ENCODE assay signal across 12 cellular contexts in genomic region chr3:121690777-121691405, GRCh38. TPM values are rescaled to one million over a fixed set of nuclear protein-coding genes. Genes with fewer than 3 reads are reported as not detected.
A peak's percentile ranks its signal among the peaks of the same experiment; 100 is the strongest.
DNase-seq lines count a peak whose midpoint lies in the region; ATAC-seq and TF ChIP-seq lines count a peak whose summit lies in the region.
"Had no signal": no experiment of that assay in that cellular context is flagged by ENCODE, and none has a peak within 500 bp of the region (broad histone marks: within the 10 kb centered on the region; RNA-seq: fewer than 3 reads in every experiment).

No MANE protein-coding gene starts in this region.

- ATAC-seq in GM18909 (IDR thresholded peaks at IDR 0.05; ENCODE audit: poor library complexity, unreplicated experiment) (peak; percentile 84), HG02885 (IDR thresholded peaks at IDR 0.05; ENCODE audit: poor library complexity, unreplicated experiment) (peak; percentile 50)

- DNase-seq in GM10248 (ENCODE audit: extremely low spot score) (peak; percentile 42), mammary epithelial cell (no peak), HuH-7.5 (ENCODE audit: low spot score) (no peak), GDM1 (lab: John Stamatoyannopoulos, UW) (no peak)
- DNase-seq in activated CD4-positive, alpha-beta memory T cell treated with anti-CD3 and anti-CD28 coated beads, Interleukin-2, amount 10 ng/mL, durations not matched to agents 7 days and 5 days = no peak
- DNase-seq in stimulated activated CD4-positive, alpha-beta T cell treated with anti-CD3 and anti-CD28 coated beads, Interleukin-2, amount 100 ng/mL, for 24 hours = no peak
- DNase-seq: activated CD8-positive, alpha-beta memory T cell treated with anti-CD3 and anti-CD28 coated beads, Interleukin-2, amount 50 U/mL, for 48 hours; sigmoid colon; SW 1271 had no signal

- no peaks in the 10 kb centered on the region for H3K27me3 Mint-ChIP-seq in activated CD4-positive, alpha-beta memory T cell treated with anti-CD3 and anti-CD28 coated beads, Interleukin-2, amount 10 ng/mL, durations not matched to agents 7 days and 5 days

- H3K79me2 ChIP-seq in mammary epithelial cell (ENCODE audit: insufficient read depth, low read length) = peaks cover 3% of the 10 kb centered on the region

- H3K4me1 Mint-ChIP-seq in activated CD4-positive, alpha-beta memory T cell treated with anti-CD3 and anti-CD28 coated beads, Interleukin-2, amount 10 ng/mL, durations not matched to agents 7 days and 5 days = peaks cover 19% of the 10 kb centered on the region
- H3K4me1 Mint-ChIP-seq: mesothelial cell of epicardium had no signal

- no peaks in the 10 kb centered on the region for H3K4me1 ChIP-seq in mammary epithelial cell (ENCODE audit: insufficient read depth, low read length)
- H3K4me1 ChIP-seq: sigmoid colon had no signal

- H3K36me3 Mint-ChIP-seq in activated CD4-positive, alpha-beta memory T cell treated with anti-CD3 and anti-CD28 coated beads, Interleukin-2, amount 10 ng/mL, durations not matched to agents 7 days and 5 days (ENCODE audit: low read depth) = peaks cover 48% of the 10 kb centered on the region

- H4K20me1 ChIP-seq in mammary epithelial cell (ENCODE audit: insufficient read depth, low read length) = no peaks in the 10 kb centered on the region

- dilution Hi-C loops in mammary epithelial cell (cut with HindIII; ENCODE audit: low sequenced_read_pairs) = no loop called here

- intact Hi-C loops in mammary epithelial cell (cut with micrococcal nuclease) = no loop called here

- H3K4me2 ChIP-seq in mammary epithelial cell (ENCODE audit: insufficient read depth, low read depth, low read length) = no peak overlapping the region

- BruUV-seq in mammary epithelial cell (replicated peaks; lab: Mats Ljungman, UMichigan) = no TSS peak

- H2AFZ ChIP-seq in mammary epithelial cell (ENCODE audit: low read depth, low read length) = no peak overlapping the region

- H3K9me3 ChIP-seq in mammary epithelial cell (replicated peaks; ENCODE audit: insufficient read depth, low read length) = no peaks in the 10 kb centered on the region
- H3K9me3 ChIP-seq: sigmoid colon had no signal

- H3K36me3 ChIP-seq in mammary epithelial cell (ENCODE audit: insufficient read depth, low read length) = peaks cover 18% of the 10 kb centered on the region

- no peaks in the 10 kb centered on the region for H3K27me3 ChIP-seq in mammary epithelial cell (ENCODE audit: insufficient read depth, low read length)
- H3K27me3 ChIP-seq: sigmoid colon had no signal

- H3K27ac ChIP-seq in mammary epithelial cell (ENCODE audit: insufficient read depth, low read depth, low read length) = no peak overlapping the region
- H3K27ac ChIP-seq: sigmoid colon had no signal

- CTCF ChIA-PET in GM10248 (lab: Yijun Ruan, JAX) (interaction anchor here (1.1 to 3.5 kb wide), 5 partner anchors 9 to 85 kb away, joined by 3 to 19 read pairs (median 5); no protein-coding TSS in a partner anchor), mammary epithelial cell (lab: Charles Lee; ENCODE audit: low non-redundant PET) (no interaction called here)
- CTCF ChIA-PET in activated CD4-positive, alpha-beta memory T cell treated with anti-CD3 and anti-CD28 coated beads, Interleukin-2, amount 10 ng/mL, durations not matched to agents 7 days and 5 days (lab: Charles Lee) = interaction anchor here (1.1 kb wide), 1 partner anchor 9 kb away, joined by 5 read pairs; no protein-coding TSS in a partner anchor

- H3K27ac Mint-ChIP-seq in activated CD4-positive, alpha-beta memory T cell treated with anti-CD3 and anti-CD28 coated beads, Interleukin-2, amount 10 ng/mL, durations not matched to agents 7 days and 5 days = peak overlapping the region; percentile 66
- H3K27ac Mint-ChIP-seq: mesothelial cell of epicardium had no signal

- in situ Hi-C loops in mammary epithelial cell (cut with MboI; ENCODE audit: low sequenced_read_pairs in 2 of 2) = no loop called here

- no peaks in the 10 kb centered on the region for H3K9me3 Mint-ChIP-seq in activated CD4-positive, alpha-beta memory T cell treated with anti-CD3 and anti-CD28 coated beads, Interleukin-2, amount 10 ng/mL, durations not matched to agents 7 days and 5 days

- peak overlapping the region; percentile 25 for H3K4me3 Mint-ChIP-seq in activated CD4-positive, alpha-beta memory T cell treated with anti-CD3 and anti-CD28 coated beads, Interleukin-2, amount 10 ng/mL, durations not matched to agents 7 days and 5 days
- H3K4me3 Mint-ChIP-seq: mesothelial cell of epicardium had no signal

- WGBS in mammary epithelial cell (ENCODE audit: low coverage, missing lambda C conversion rate) = 95% methylated on average over 2 of the region's 2 CpGs

- POLR2A ChIA-PET in GM10248 (lab: Yijun Ruan, JAX) = interaction anchor here (1.4 kb wide), 1 partner anchor 9 kb away, joined by 4 read pairs; no protein-coding TSS in a partner anchor
- POLR2A ChIA-PET in activated CD4-positive, alpha-beta memory T cell treated with anti-CD3 and anti-CD28 coated beads, Interleukin-2, amount 10 ng/mL, durations not matched to agents 7 days and 5 days (lab: Charles Lee) = interaction anchor here (0.7 to 3.2 kb wide), 9 partner anchors 8 to 146 kb away, joined by 3 to 32 read pairs (median 4); partner anchors contain the start of genes EAF2, GOLGB1, HCLS1 and IQCB1

- no peak overlapping the region for H3K9ac ChIP-seq in mammary epithelial cell (ENCODE audit: insufficient read depth, low read length)

- no peak overlapping the region for H3K4me3 ChIP-seq in mammary epithelial cell (replicated peaks in 1 of 3; ENCODE audit: insufficient read depth in 1 of 3, low read depth in 2 of 3, low read length in 3 of 3)
- H3K4me3 ChIP-seq: sigmoid colon had no signal

- TF ChIP-seq CTCF in GM10248 (IDR thresholded peaks at IDR 0.05; ENCODE audit: control extremely low read depth, extremely low read depth, low read depth, missing control alignments) = no peak
- no peak for TF ChIP-seq CTCF in mammary epithelial cell (conservative IDR thresholded peaks at IDR 0.05 in 1 of 2, IDR thresholded peaks at IDR 0.05 in 1 of 2; ENCODE audit: extremely low read depth in 1 of 2, insufficient read depth in 1 of 2, low read depth in 1 of 2, low read length in 2 of 2)

RNA-seq across cellular contexts. Expression of gene HCLS1, which starts 30.2 kb away (rescaled TPM):
- 100 to 1,000 TPM; 380 to 382 TPM for total RNA-seq in activated CD4-positive, alpha-beta memory T cell treated with anti-CD3 and anti-CD28 coated beads, Interleukin-2, amount 10 ng/mL, durations not matched to agents 7 days and 5 days
- 1 to 10 TPM; 2.0 to 2.8 TPM for total RNA-seq in mammary epithelial cell
- polyA plus RNA-seq in mammary epithelial cell = 0.06 TPM
- polyA minus RNA-seq in mammary epithelial cell = not detected

RNA-seq across cellular contexts. Expression of gene GOLGB1, which starts 58.6 kb away (rescaled TPM):
- total RNA-seq in activated CD4-positive, alpha-beta memory T cell treated with anti-CD3 and anti-CD28 coated beads, Interleukin-2, amount 10 ng/mL, durations not matched to agents 7 days and 5 days = 10 to 100 TPM; 33.6 to 37.8 TPM
- 10 to 100 TPM; 44.2 to 51.0 TPM for total RNA-seq in mammary epithelial cell
- polyA plus RNA-seq in mammary epithelial cell = 7.4 TPM
- polyA minus RNA-seq in mammary epithelial cell = 15.3 TPM

Comparison
In these comparisons a context has a peak if more than half of its experiments do, and no peak if none do; other contexts are left out.
1. RNA of gene HCLS1, which starts 30.2 kb away (total RNA-seq): 380 to 382 TPM in activated CD4-positive, alpha-beta memory T cell treated with anti-CD3 and anti-CD28 coated beads, Interleukin-2, amount 10 ng/mL, durations not matched to agents 7 days and 5 days; 2.0 to 2.8 TPM in mammary epithelial cell; every median in the first group is over 100 times any median in the second.